Comparison of ENCODE assay signal across 15 cellular contexts in the genomic region with DNA sequence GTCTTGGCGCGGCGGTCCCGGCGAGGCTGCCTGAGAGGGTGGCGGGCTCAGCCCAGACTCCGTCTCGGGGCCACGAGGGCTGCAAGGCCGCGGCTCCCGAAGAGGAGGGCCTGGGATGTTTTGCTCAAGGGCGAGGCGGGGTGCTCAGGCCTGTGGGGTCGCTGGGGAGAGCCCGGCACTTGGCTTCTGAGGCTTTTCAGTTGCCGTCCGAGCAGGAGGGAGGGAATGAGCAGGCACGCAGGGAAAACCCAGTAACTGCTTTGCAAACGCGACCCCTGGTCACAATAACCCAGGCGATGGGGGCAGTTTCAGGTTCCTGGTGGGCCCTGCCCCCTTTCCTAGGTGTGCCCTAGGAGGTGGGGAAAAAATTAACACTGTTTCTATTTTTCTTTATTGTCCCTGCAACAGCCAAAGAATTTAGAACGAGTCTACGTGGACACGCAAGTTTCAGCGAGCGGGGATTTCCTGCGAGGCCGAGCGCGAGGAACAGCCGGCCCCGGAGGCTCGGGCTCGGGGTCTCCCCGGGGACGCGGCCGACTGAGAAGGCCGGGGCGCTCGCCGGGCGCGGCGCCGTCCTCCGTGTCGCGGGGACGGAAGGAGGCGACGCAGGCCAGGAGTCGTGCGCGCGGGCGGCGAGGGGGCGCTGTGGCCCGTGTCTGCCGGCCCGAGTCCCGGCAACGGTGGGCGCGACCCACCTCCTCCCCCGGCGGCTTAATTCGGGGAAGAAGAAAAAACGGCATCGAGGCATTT. TPM values are rescaled to one million over a fixed set of nuclear protein-coding genes. Genes with fewer than 3 reads are reported as not detected.
DNase-seq lines count a peak whose midpoint lies in the region; ATAC-seq, FAIRE-seq and TF ChIP-seq lines count a peak whose summit lies in the region.
"Had no signal": no experiment of that assay in that cellular context is flagged by ENCODE, and none has a peak within 500 bp of the region (broad histone marks: within the 10 kb centered on the region; RNA-seq: fewer than 3 reads in every experiment).

No MANE protein-coding gene starts in this region.

- no peak overlapping the region for H3K27ac Mint-ChIP-seq in endodermal cell

- 4% methylated on average over 72 of the region's 72 CpGs for WGBS in right cardiac atrium
- WGBS in endodermal cell (ENCODE audit: insufficient coverage in 1 of 2, insufficient read length in 1 of 2), 2 experiments, result 3 to 12% methylated on average over 51 to 72 of the region's 72 CpGs

- H3K9me3 Mint-ChIP-seq in endodermal cell, result peaks cover 3% of the 10 kb centered on the region

- no peaks in the 10 kb centered on the region for H3K9me3 ChIP-seq in right cardiac atrium (ENCODE audit: control insufficient read depth, low read length)
- H3K9me3 ChIP-seq in endodermal cell (ENCODE audit: control insufficient read depth, low read length), result no peaks in the 10 kb centered on the region

- H3K36me3 ChIP-seq in endodermal cell (ENCODE audit: control insufficient read depth, insufficient read depth, low read length), result no peaks in the 10 kb centered on the region

- no peak overlapping the region for H3K9ac ChIP-seq in endodermal cell (ENCODE audit: extremely low read depth, low read length, poor library complexity, severe bottlenecking)

- intact Hi-C loops in right cardiac atrium (cut with DNase I) (no loop called here), left cardiac atrium (cut with DNase I) (no loop called here)

- no peaks in the 10 kb centered on the region for H3K27me3 ChIP-seq in right cardiac atrium (ENCODE audit: control insufficient read depth, insufficient read depth)
- H3K27me3 ChIP-seq in endodermal cell (ENCODE audit: control insufficient read depth, insufficient read depth, low read length, poor library complexity, severe bottlenecking), result peaks cover 74% of the 10 kb centered on the region

- H3K4me3 ChIP-seq in right cardiac atrium (ENCODE audit: low read length) (peak overlapping the region; percentile 2), endodermal cell (ENCODE audit: low read length) (peak overlapping the region; percentile 93)

- no peak for TF ChIP-seq POLR2A in GM12892 (IDR thresholded peaks at IDR 0.05; ENCODE audit: low read depth, low read length)

- H3K4me1 ChIP-seq in right cardiac atrium (ENCODE audit: control insufficient read depth, insufficient read depth, low read length) (no peaks in the 10 kb centered on the region), endodermal cell (ENCODE audit: control insufficient read depth, insufficient read depth, low read length) (peaks cover 4% of the 10 kb centered on the region)

- peaks cover 79% of the 10 kb centered on the region for H3K27me3 Mint-ChIP-seq in endodermal cell (ENCODE audit: insufficient read depth)

- H3K4me1 Mint-ChIP-seq in endodermal cell, result peaks cover 33% of the 10 kb centered on the region

- ATAC-seq in right cardiac atrium (no peak), left cardiac atrium (no peak)
- ATAC-seq: activated CD8-positive, alpha-beta memory T cell treated with anti-CD3 and anti-CD28 coated beads, Interleukin-2, amount 10 ng/mL, durations not matched to agents 7 days and 5 days; Panc1 had no signal

- FAIRE-seq in GM12892 (lab: Jason Lieb, UNC), result no peak
- FAIRE-seq: GM18507 had no signal

- H3K36me3 Mint-ChIP-seq in endodermal cell (ENCODE audit: low read depth), result peaks cover 4% of the 10 kb centered on the region

- TF ChIP-seq CTCF in endodermal cell (conservative IDR thresholded peaks at IDR 0.05), result peak; percentile 73

- H3K27ac ChIP-seq in right cardiac atrium (ENCODE audit: low read length), result no peak overlapping the region
- peak overlapping the region; percentile 51 for H3K27ac ChIP-seq in endodermal cell (ENCODE audit: low read depth, low read length)

- H3K4me3 Mint-ChIP-seq in endodermal cell, result peak overlapping the region; percentile 67
- H3K4me3 Mint-ChIP-seq: activated CD8-positive, alpha-beta memory T cell treated with anti-CD3 and anti-CD28 coated beads, Interleukin-2, amount 10 ng/mL, durations not matched to agents 7 days and 5 days had no signal

- DNase-seq in right cardiac atrium (no peak), left cardiac atrium (no peak), endodermal cell (peak; percentile 80), mesenteric fat pad (ENCODE audit: low spot score) (peak; percentile 80), NOMO-1 (lab: John Stamatoyannopoulos, UW; ENCODE audit: unreplicated experiment in 2 of 2) (no peak), AG08396 (ENCODE audit: low spot score) (no peak), GM12892 (ENCODE audit: insufficient read length) (no peak), NCI-H187 treated with DMSO at 0.1 percent for 48 hours (lab: John Stamatoyannopoulos, UW) (no peak)
- DNase-seq: activated CD8-positive, alpha-beta memory T cell treated with anti-CD3 and anti-CD28 coated beads, Interleukin-2, amount 10 ng/mL, durations not matched to agents 7 days and 5 days; effector CD8-positive, alpha-beta T cell; Kasumi-1; NCI-H2171 had no signal

RNA-seq across cellular contexts. Expression of a gene that starts 3.3 kb away (rescaled TPM):
- total RNA-seq in right cardiac atrium (1 to 10 TPM in 1 of 4 donors, under 1 TPM in 2, not detected in 1; 0.46 to 1.4 (median 0.79) TPM), left cardiac atrium (1 to 10 TPM in 1 of 2 donors, under 1 TPM in 1; 0.27 to 1.0 TPM), endodermal cell (1 to 10 TPM; 4.2 to 6.9 TPM), mesenteric fat pad (0.45 TPM)
- polyA plus RNA-seq in right cardiac atrium, result 0.20 TPM
- polyA plus RNA-seq in endodermal cell (2013, experiment 1 of 2), result 67.3 TPM
- polyA plus RNA-seq in endodermal cell (2013, experiment 2 of 2), result 57.3 TPM
- polyA plus RNA-seq in GM12892 (2012; ENCODE audit: missing spikeins), result not detected
- total RNA-seq: activated CD8-positive, alpha-beta memory T cell treated with anti-CD3 and anti-CD28 coated beads, Interleukin-2, amount 10 ng/mL, durations not matched to agents 7 days and 5 days; G401 had no signal

Comparison
In these comparisons a context has a peak if more than half of its experiments do, and no peak if none do; other contexts are left out.
1. DNase-seq: peak in endodermal cell (single experiment) and mesenteric fat pad (single experiment); none in right cardiac atrium (0 of 3), left cardiac atrium (single experiment), NOMO-1 (0 of 2), AG08396 (single experiment), GM12892 (single experiment) and NCI-H187 treated with DMSO at 0.1 percent for 48 hours (single experiment).